In genomic region chr3:148698190-148698806, GRCh38 we compare ENCODE assay signal across 10 cellular contexts. TPM values are rescaled to one million over a fixed set of nuclear protein-coding genes. Genes with fewer than 3 reads are reported as not detected.
DNase-seq lines count a peak whose midpoint lies in the region; ATAC-seq and TF ChIP-seq lines count a peak whose summit lies in the region.
"Had no signal": no experiment of that assay in that cellular context is flagged by ENCODE, and none has a peak within 500 bp of the region (broad histone marks: within the 10 kb centered on the region; RNA-seq: fewer than 3 reads in every experiment).

No MANE protein-coding gene starts in this region.

- H3K4me3 ChIP-seq in HAP-1: peak overlapping the region; percentile 25
- H3K4me3 ChIP-seq in colonic mucosa: peak overlapping the region; percentile 32
- H3K4me3 ChIP-seq in skeletal muscle tissue (ENCODE audit: low read length in 3 of 3): peak overlapping the region; percentile 54 to 68 (median 61)

- peak overlapping the region in 1 of 2 donors; percentile 55 for H3K9ac ChIP-seq in colonic mucosa (ENCODE audit: low read depth in 2 of 2, low read length in 2 of 2)
- peak overlapping the region; percentile 60 to 67 (median 64) for H3K9ac ChIP-seq in skeletal muscle tissue (ENCODE audit: low read depth in 1 of 3, low read length in 3 of 3)
- H3K9ac ChIP-seq: KMS-11 had no signal

- TF ChIP-seq CTCF in colonic mucosa (IDR thresholded peaks at IDR 0.05): no peak

- intact Hi-C loops in colonic mucosa (cut with DNase I): no loop called here

- ATAC-seq in left lobe of liver: peak; percentile 56

- peaks cover 37% of the 10 kb centered on the region for H3K27me3 ChIP-seq in HAP-1 (ENCODE audit: low read depth)
- peaks cover 6% of the 10 kb centered on the region for H3K27me3 ChIP-seq in colonic mucosa
- H3K27me3 ChIP-seq in skeletal muscle tissue (ENCODE audit: control insufficient read depth in 3 of 3, insufficient read depth in 3 of 3, low read length in 3 of 3): peaks cover 6 to 13% (median 13%) of the 10 kb centered on the region in 3 donors

- DNase-seq in HAP-1 (ENCODE audit: low spot score in 2 of 2) (no peak), colonic mucosa (no peak), left lobe of liver (ENCODE audit: low spot score) (no peak), NCI-H1694 treated with DMSO at 0.1 percent for 48 hours (lab: John Stamatoyannopoulos, UW) (no peak), T-helper 2 cell (no peak), NCI-H524 treated with DMSO at 0.1 percent for 48 hours (lab: John Stamatoyannopoulos, UW) (no peak), NOMO-1 treated with DMSO at 0.1 percent for 48 hours (lab: John Stamatoyannopoulos, UW; ENCODE audit: unreplicated experiment) (no peak)
- DNase-seq: DMS 273 treated with DMSO at 0.1 percent for 48 hours had no signal

- in situ Hi-C loops in HAP-1 (cut with MboI; ENCODE audit: low sequenced_read_pairs): no loop called here

- no peaks in the 10 kb centered on the region for H3K4me1 ChIP-seq in HAP-1
- no peaks in the 10 kb centered on the region for H3K4me1 ChIP-seq in colonic mucosa
- H3K4me1 ChIP-seq in skeletal muscle tissue (ENCODE audit: control insufficient read depth in 3 of 3, insufficient read depth in 3 of 3, low read length in 3 of 3): peaks cover 0 to 4% (median 2%) of the 10 kb centered on the region in 3 donors

- H3K36me3 ChIP-seq in HAP-1 (replicated peaks) (no peaks in the 10 kb centered on the region), colonic mucosa (no peaks in the 10 kb centered on the region), skeletal muscle tissue (ENCODE audit: control insufficient read depth in 3 of 3, insufficient read depth in 3 of 3, low read length in 3 of 3) (no peaks in the 10 kb centered on the region)

- H3K9me3 ChIP-seq in HAP-1 (no peaks in the 10 kb centered on the region), colonic mucosa (no peaks in the 10 kb centered on the region), skeletal muscle tissue (ENCODE audit: control insufficient read depth in 3 of 3, low read length in 3 of 3) (no peaks in the 10 kb centered on the region)

- H3K27ac ChIP-seq in colonic mucosa (no peak overlapping the region), skeletal muscle tissue (ENCODE audit: low read depth, low read length) (peak overlapping the region; percentile 55)
- H3K27ac ChIP-seq: KMS-11 had no signal

RNA-seq across cellular contexts. Expression of gene AGTR1, which starts 0.6 kb away (rescaled TPM):
- total RNA-seq in colonic mucosa (1 to 10 TPM in 1 of 2 donors, under 1 TPM in 1; 0.47 to 2.4 TPM), left lobe of liver (25.5 TPM), skeletal muscle tissue (41.8 TPM)
